31 cellular contexts compared by ENCODE assay signal in the genomic region with DNA sequence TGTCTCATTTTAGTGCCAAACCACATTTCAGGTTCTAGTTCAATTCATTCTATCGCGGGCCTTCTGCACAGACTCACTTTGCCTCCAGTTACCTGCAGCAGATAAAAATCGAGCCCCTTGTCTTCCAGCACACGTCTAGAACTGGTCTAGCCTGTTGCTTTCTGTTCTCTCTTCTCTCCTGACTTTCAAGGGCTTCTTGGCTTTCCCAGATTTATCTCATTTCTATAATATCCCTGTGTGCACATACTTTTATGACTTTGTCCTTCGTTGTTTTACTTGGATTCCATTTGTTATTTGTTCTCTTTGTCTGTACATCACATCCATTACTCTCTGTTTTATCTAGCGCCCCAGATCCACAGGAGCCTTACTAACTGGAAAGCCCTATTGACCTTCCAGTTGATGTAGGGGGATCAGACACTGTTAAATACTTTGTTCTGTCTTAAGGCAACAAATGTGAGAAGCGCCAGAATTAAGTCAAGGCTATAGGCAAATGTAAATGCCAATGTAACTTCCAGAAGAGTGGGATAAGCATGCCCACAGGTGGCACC.
"Had no signal": no experiment of that assay in that cellular context is flagged by ENCODE, and none has a peak within 500 bp of the region (broad histone marks: within the 10 kb centered on the region; RNA-seq: fewer than 3 reads in every experiment).

No MANE protein-coding gene starts in this region.

- H3K4me1 ChIP-seq: adrenal gland, body of pancreas, breast epithelium, colonic mucosa, esophagus squamous epithelium had no signal

- H3K27me3 ChIP-seq: adrenal gland, body of pancreas, breast epithelium, cardiac muscle cell, colonic mucosa, esophagus squamous epithelium had no signal

- DNase-seq: activated B cell treated with CpG ODN at 0.5 μM for 24 hours; activated CD4-positive, alpha-beta T cell treated with anti-CD3 and anti-CD28 coated beads for 48 hours; activated CD4-positive, alpha-beta T cell treated with anti-CD3 and anti-CD28 coated beads, Interleukin-2, amount 50 U/mL, for 1 hour; activated CD4-positive, alpha-beta T cell treated with anti-CD3 and anti-CD28 coated beads, Interleukin-2, amount 50 U/mL, for 48 hours; activated CD8-positive, alpha-beta memory T cell treated with anti-CD3 and anti-CD28 coated beads for 24 hours; activated CD8-positive, alpha-beta T cell treated with anti-CD3 and anti-CD28 coated beads for 36 hours; activated effector memory CD4-positive, alpha-beta T cell treated with Interleukin-2 at 50 U/mL for 16 hours; activated gamma-delta T cell treated with Interleukin-2 at 50 U/mL for 16 hours; activated naive CD4-positive, alpha-beta T cell treated with anti-CD3 and anti-CD28 coated beads, Interleukin-2, amount 50 U/mL, for 16 hours; activated naive CD4-positive, alpha-beta T cell treated with Interleukin-2 at 50 U/mL for 16 hours; activated naive CD8-positive, alpha-beta T cell treated with anti-CD3 and anti-CD28 coated beads, Interleukin-2, amount 50 U/mL, for 24 hours; activated T-cell treated with anti-CD3 and anti-CD28 coated beads, Interleukin-2, amount 50 U/mL, for 4 hours; adrenal gland; amygdala; aorta; body of pancreas; central memory CD4-positive, alpha-beta T cell; cerebellar nuclear complex; colonic mucosa; effector CD8-positive, alpha-beta T cell; esophagus squamous epithelium; foreskin fibroblast; head of caudate nucleus; T-helper 2 cell; WERI-Rb-1 had no signal

- FAIRE-seq: endometrium, endothelial cell of umbilical vein, frontal cortex had no signal

- H3K4me3 ChIP-seq: adrenal gland, body of pancreas, breast epithelium, cardiac muscle cell, colonic mucosa, esophagus squamous epithelium had no signal

- H3K9me3 ChIP-seq: adrenal gland, body of pancreas, breast epithelium, colonic mucosa, esophagus squamous epithelium had no signal

- H3K27ac ChIP-seq: adrenal gland, body of pancreas, breast epithelium, cardiac muscle cell, colonic mucosa, epithelial cell of prostate, esophagus squamous epithelium, WERI-Rb-1 had no signal

- H3K36me3 ChIP-seq: adrenal gland, breast epithelium, cardiac muscle cell, colonic mucosa, esophagus squamous epithelium, WERI-Rb-1 had no signal
